Comparison of ENCODE assay signal across 8 cellular contexts in the genomic region with DNA sequence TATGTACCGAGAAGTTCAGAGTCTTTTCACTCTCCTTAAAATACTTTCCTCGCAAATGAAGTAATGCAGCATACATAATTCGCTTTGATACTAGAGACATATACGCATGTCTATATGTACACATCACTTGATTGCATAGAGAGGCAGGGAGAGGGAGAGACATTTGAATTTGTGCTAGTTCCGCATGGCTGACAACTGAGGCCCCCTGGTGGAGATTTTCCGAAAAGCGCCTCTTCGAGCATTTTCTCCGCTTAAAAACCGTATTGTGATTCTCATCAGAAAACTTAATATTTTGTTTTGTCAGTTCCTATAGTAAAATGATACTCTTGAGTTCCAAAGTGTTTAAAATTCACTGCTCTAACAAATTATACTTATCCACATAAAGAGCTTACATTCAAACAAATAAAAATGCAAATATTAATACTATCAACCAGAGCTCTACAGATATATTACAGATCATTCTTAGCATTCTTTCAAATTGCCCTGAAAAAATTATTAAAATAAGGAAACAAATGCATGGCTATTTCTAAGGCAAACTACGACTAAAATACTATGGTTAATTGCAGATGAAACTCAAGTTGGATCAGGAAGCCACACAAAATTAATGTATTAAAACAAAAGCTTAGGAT. TPM values are rescaled to one million over a fixed set of nuclear protein-coding genes. Genes with fewer than 3 reads are reported as not detected.
DNase-seq lines count a peak whose midpoint lies in the region; ATAC-seq, FAIRE-seq and TF ChIP-seq lines count a peak whose summit lies in the region.

No MANE protein-coding gene starts in this region.

- CTCF ChIA-PET in activated naive CD4-positive, alpha-beta T cell treated with anti-CD3 and anti-CD28 coated beads for 36 hours (lab: Charles Lee) = interaction anchor here (0.6 to 5.9 kb wide), 27 partner anchors 9 to 1155 kb away, joined by 3 to 72 read pairs (median 3); no protein-coding TSS in a partner anchor

- H3K36me3 ChIP-seq in CD4-positive, CD25-positive, alpha-beta regulatory T cell (ENCODE audit: control insufficient read depth, insufficient read depth, low read length) = no peaks in the 10 kb centered on the region
- H3K36me3 ChIP-seq in SJCRH30 = no peaks in the 10 kb centered on the region

- H3K9me3 Mint-ChIP-seq in CD4-positive, CD25-positive, alpha-beta regulatory T cell = no peaks in the 10 kb centered on the region
- no peaks in the 10 kb centered on the region for H3K9me3 Mint-ChIP-seq in activated naive CD4-positive, alpha-beta T cell treated with anti-CD3 and anti-CD28 coated beads for 36 hours
- H3K9me3 Mint-ChIP-seq in glutamatergic neuron (ENCODE audit: unreplicated experiment) = no peaks in the 10 kb centered on the region

- peaks cover 45% of the 10 kb centered on the region for H3K27me3 Mint-ChIP-seq in CD4-positive, CD25-positive, alpha-beta regulatory T cell
- H3K27me3 Mint-ChIP-seq in activated naive CD4-positive, alpha-beta T cell treated with anti-CD3 and anti-CD28 coated beads for 36 hours (ENCODE audit: low read depth) = peaks cover 8% of the 10 kb centered on the region
- H3K27me3 Mint-ChIP-seq in glutamatergic neuron (ENCODE audit: unreplicated experiment) = no peaks in the 10 kb centered on the region

- H3K27ac ChIP-seq in CD4-positive, CD25-positive, alpha-beta regulatory T cell (ENCODE audit: insufficient read depth, low read length, poor library complexity, severe bottlenecking) = no peak overlapping the region
- peak overlapping the region; percentile 9; the same call in 1 of the 2 replicates for H3K27ac ChIP-seq in SJCRH30

- no peak for FAIRE-seq in HTR-8/SVneo (lab: Jason Lieb, UNC)

- H3K4me1 Mint-ChIP-seq in CD4-positive, CD25-positive, alpha-beta regulatory T cell = peaks cover 0 to 10% (median 6%) of the 10 kb centered on the region in 4 donors
- no peaks in the 10 kb centered on the region for H3K4me1 Mint-ChIP-seq in activated naive CD4-positive, alpha-beta T cell treated with anti-CD3 and anti-CD28 coated beads for 36 hours (ENCODE audit: low read depth)
- H3K4me1 Mint-ChIP-seq in glutamatergic neuron (ENCODE audit: low read depth, unreplicated experiment) = peaks cover 2% of the 10 kb centered on the region

- intact Hi-C loops in activated naive CD4-positive, alpha-beta T cell treated with anti-CD3 and anti-CD28 coated beads for 36 hours (cut with micrococcal nuclease) = loop anchor here (1.0 kb wide), 2 partner anchors 12 to 1154 kb away; no protein-coding TSS in a partner anchor

- no peaks in the 10 kb centered on the region for H3K4me1 ChIP-seq in CD4-positive, CD25-positive, alpha-beta regulatory T cell (ENCODE audit: control insufficient read depth, insufficient read depth, low read length, poor library complexity, severe bottlenecking)
- H3K4me1 ChIP-seq in SJCRH30 = peaks cover 47% of the 10 kb centered on the region

- H3K4me3 ChIP-seq in CD4-positive, CD25-positive, alpha-beta regulatory T cell (ENCODE audit: low read depth, low read length) = no peak overlapping the region
- H3K4me3 ChIP-seq in SJCRH30 = peak overlapping the region; percentile 44

- DNase-seq in CD4-positive, CD25-positive, alpha-beta regulatory T cell = peak; percentile 48 to 77 (median 62)
- peak; percentile 57 for DNase-seq in HTR-8/SVneo (ENCODE audit: insufficient read length, low spot score)
- peak; percentile 56 to 82 for DNase-seq in SJCRH30
- DNase-seq in activated naive CD4-positive, alpha-beta T cell treated with anti-CD3 and anti-CD28 coated beads for 36 hours = peak; percentile 83
- peak; percentile 76 for DNase-seq in glutamatergic neuron
- DNase-seq in putamen (ENCODE audit: low spot score) = peak; percentile 70
- DNase-seq in NCI-H345 treated with DMSO at 0.1 percent for 48 hours (lab: John Stamatoyannopoulos, UW; ENCODE audit: unreplicated experiment) = no peak
- no peak for DNase-seq in cortex of kidney (lab: John Stamatoyannopoulos, UW)

- peak overlapping the region in 1 of 3 donors; percentile 29 for H3K27ac Mint-ChIP-seq in CD4-positive, CD25-positive, alpha-beta regulatory T cell
- no peak overlapping the region for H3K27ac Mint-ChIP-seq in activated naive CD4-positive, alpha-beta T cell treated with anti-CD3 and anti-CD28 coated beads for 36 hours
- H3K27ac Mint-ChIP-seq in glutamatergic neuron (ENCODE audit: unreplicated experiment) = no peak overlapping the region

- peaks cover 15% of the 10 kb centered on the region for H3K27me3 ChIP-seq in CD4-positive, CD25-positive, alpha-beta regulatory T cell (ENCODE audit: control insufficient read depth, insufficient read depth, low read length)
- no peaks in the 10 kb centered on the region for H3K27me3 ChIP-seq in SJCRH30

- no peak overlapping the region for H3K4me3 Mint-ChIP-seq in CD4-positive, CD25-positive, alpha-beta regulatory T cell
- no peak overlapping the region for H3K4me3 Mint-ChIP-seq in activated naive CD4-positive, alpha-beta T cell treated with anti-CD3 and anti-CD28 coated beads for 36 hours
- no peak overlapping the region for H3K4me3 Mint-ChIP-seq in glutamatergic neuron (ENCODE audit: unreplicated experiment)

- peak; percentile 64 to 66 for ATAC-seq in CD4-positive, CD25-positive, alpha-beta regulatory T cell (ENCODE audit: low read depth in 2 of 2)

- H3K9me3 ChIP-seq in CD4-positive, CD25-positive, alpha-beta regulatory T cell (ENCODE audit: control insufficient read depth in 2 of 2, low read length in 2 of 2) = no peaks in the 10 kb centered on the region
- H3K9me3 ChIP-seq in SJCRH30 (replicated peaks) = no peaks in the 10 kb centered on the region

- H3K36me3 Mint-ChIP-seq in CD4-positive, CD25-positive, alpha-beta regulatory T cell = no peaks in the 10 kb centered on the region
- no peaks in the 10 kb centered on the region for H3K36me3 Mint-ChIP-seq in activated naive CD4-positive, alpha-beta T cell treated with anti-CD3 and anti-CD28 coated beads for 36 hours (ENCODE audit: low read depth)
- no peaks in the 10 kb centered on the region for H3K36me3 Mint-ChIP-seq in glutamatergic neuron (ENCODE audit: unreplicated experiment)

- peak; percentile 94 for TF ChIP-seq CTCF in glutamatergic neuron (IDR thresholded peaks at IDR 0.05; ENCODE audit: partially characterized antibody, unreplicated experiment)

RNA-seq across cellular contexts. Expression of gene MYLK4, which starts 0.6 kb away (rescaled TPM):
- 0.91 TPM for total RNA-seq in CD4-positive, CD25-positive, alpha-beta regulatory T cell
- under 1 TPM in 2 of 4 donors, not detected in 2; 0.20 to 0.37 TPM for polyA plus RNA-seq in CD4-positive, CD25-positive, alpha-beta regulatory T cell
- 2.3 and 3.0 TPM in 2 replicates for total RNA-seq in SJCRH30 (2014; rRNA removed; shearing (Covaris generic))
- total RNA-seq in activated naive CD4-positive, alpha-beta T cell treated with anti-CD3 and anti-CD28 coated beads for 36 hours = under 1 TPM in 1 of 2 experiments, not detected in 1; 0.07 TPM
- 0.49 TPM for total RNA-seq in glutamatergic neuron (ENCODE audit: unreplicated experiment)

RNA-seq across cellular contexts. Expression of gene WRNIP1, which starts 15.1 kb away (rescaled TPM):
- total RNA-seq in CD4-positive, CD25-positive, alpha-beta regulatory T cell = 31.5 TPM
- polyA plus RNA-seq in CD4-positive, CD25-positive, alpha-beta regulatory T cell = 10 to 100 TPM; 29.6 to 36.7 (median 32.7) TPM
- total RNA-seq in SJCRH30 (2014; rRNA removed; shearing (Covaris generic)) = 68.3 and 74.8 TPM in 2 replicates
- 10 to 100 TPM; 19.2 to 21.7 TPM for total RNA-seq in activated naive CD4-positive, alpha-beta T cell treated with anti-CD3 and anti-CD28 coated beads for 36 hours
- 46.5 TPM for total RNA-seq in glutamatergic neuron (ENCODE audit: unreplicated experiment)

Comparison
In these comparisons a context has a peak if more than half of its experiments do, and no peak if none do; other contexts are left out.
1. DNase-seq: peak in CD4-positive, CD25-positive, alpha-beta regulatory T cell (3 of 3), HTR-8/SVneo (single experiment), SJCRH30 (2 of 2), activated naive CD4-positive, alpha-beta T cell treated with anti-CD3 and anti-CD28 coated beads for 36 hours (single experiment), glutamatergic neuron (single experiment) and putamen (single experiment); none in NCI-H345 treated with DMSO at 0.1 percent for 48 hours (single experiment) and cortex of kidney (single experiment).